8 cellular contexts compared by ENCODE assay signal in genomic region chr19:2461751-2462634, GRCh38. TPM values are rescaled to one million over a fixed set of nuclear protein-coding genes. Genes with fewer than 3 reads are reported as not detected.
DNase-seq lines count a peak whose midpoint lies in the region; ATAC-seq and TF ChIP-seq lines count a peak whose summit lies in the region.

No MANE protein-coding gene starts in this region.

- CTCF ChIA-PET in T-cell (lab: Charles Lee), result interaction anchor here in 1 of 2 donors (1.1 kb wide), 1 partner anchor 149 kb away, joined by 3 read pairs; no protein-coding TSS in a partner anchor

- peaks cover 5 to 15% (median 11%) of the 10 kb centered on the region in 3 donors for H3K4me1 Mint-ChIP-seq in T-cell

- H3K4me3 ChIP-seq in kidney epithelial cell (ENCODE audit: low read depth, low read length) (peak overlapping the region; percentile 64), SJCRH30 (no peak overlapping the region)

- no peaks in the 10 kb centered on the region for H3K27me3 Mint-ChIP-seq in T-cell

- no peaks in the 10 kb centered on the region for H3K9me3 ChIP-seq in SJCRH30 (replicated peaks)

- H3K27ac Mint-ChIP-seq in T-cell, result no peak overlapping the region

- no peaks in the 10 kb centered on the region for H3K9me3 Mint-ChIP-seq in T-cell

- peak; percentile 30 for TF ChIP-seq CTCF in kidney epithelial cell (IDR thresholded peaks at IDR 0.05; ENCODE audit: insufficient read depth, low read length, poor library complexity, severe bottlenecking)

- peak overlapping the region; percentile 67 to 79 (median 73) for H3K4me3 Mint-ChIP-seq in T-cell

- ATAC-seq in HG02642 (IDR thresholded peaks at IDR 0.05; ENCODE audit: poor library complexity, unreplicated experiment), result peak; percentile 66
- ATAC-seq in T-cell (replicated peaks in 1 of 4), result peak; percentile 68 to 84 (median 78)
- no peak for ATAC-seq in HG03139 (IDR thresholded peaks at IDR 0.05; ENCODE audit: unreplicated experiment)

- in situ Hi-C loops in T47D (cut with HindIII; ENCODE audit: low pct_unique_long_range_greater_than_20kb, low sequenced_read_pairs), result no loop called here

- POLR2A ChIA-PET in T-cell (lab: Charles Lee), result interaction anchor here in 1 of 2 donors (0.6 kb wide), 1 partner anchor 137 kb away, joined by 3 read pairs; no protein-coding TSS in a partner anchor

- no peaks in the 10 kb centered on the region; the same call in 1 of the 2 replicates for H3K4me1 ChIP-seq in SJCRH30

- DNase-seq in DMS114 treated with DMSO at 0.1 percent for 48 hours (lab: John Stamatoyannopoulos, UW; ENCODE audit: unreplicated experiment), result peak; percentile 57
- peak in 23 of 34 experiments; percentile 12 to 55 (median 26) for DNase-seq in T-cell
- peak; percentile 59 to 89 for DNase-seq in T47D (ENCODE audit: low read depth in 1 of 2, low spot score in 1 of 2)
- no peak for DNase-seq in kidney epithelial cell (ENCODE audit: low read depth)
- DNase-seq in stimulated activated CD4-positive, alpha-beta T cell treated with anti-CD3 and anti-CD28 coated beads, Interleukin-2, amount 100 ng/mL, for 48 hours, result peak; percentile 69 to 75
- DNase-seq in SJCRH30, result no peak

- no peaks in the 10 kb centered on the region for H3K27me3 ChIP-seq in kidney epithelial cell (ENCODE audit: control insufficient read depth, insufficient read depth, low read length)
- no peaks in the 10 kb centered on the region for H3K27me3 ChIP-seq in SJCRH30

- no peaks in the 10 kb centered on the region for H3K36me3 ChIP-seq in kidney epithelial cell (ENCODE audit: control insufficient read depth, insufficient read depth, low read length)
- no peaks in the 10 kb centered on the region for H3K36me3 ChIP-seq in SJCRH30

- H3K36me3 Mint-ChIP-seq in T-cell, result no peaks in the 10 kb centered on the region

- no peak overlapping the region for H3K27ac ChIP-seq in SJCRH30

RNA-seq across cellular contexts. Expression of gene LMNB2, which starts 5.2 kb away (rescaled TPM):
- total RNA-seq in T-cell, result 10 to 100 TPM; 15.7 to 26.7 (median 24.7) TPM
- total RNA-seq in kidney epithelial cell, result 72.9 and 73.4 TPM in 2 replicates
- total RNA-seq in SJCRH30 (2014; rRNA removed; shearing (Covaris generic)), result 152 and 160 TPM in 2 replicates

RNA-seq across cellular contexts. Expression of gene GADD45B, which starts 13.9 kb away (rescaled TPM):
- total RNA-seq in T-cell (100 to 1,000 TPM in 3 of 5 donors, 10 to 100 TPM in 2; 76.5 to 174 (median 102) TPM), kidney epithelial cell (99.6 and 106 TPM in 2 replicates)
- total RNA-seq in SJCRH30 (2014; rRNA removed; shearing (Covaris generic)), result 2.6 and 2.8 TPM in 2 replicates

RNA-seq across cellular contexts. Expression of gene TIMM13, which starts 34.6 kb away (rescaled TPM):
- 10 to 100 TPM; 22.4 to 50.9 (median 33.7) TPM for total RNA-seq in T-cell
- total RNA-seq in kidney epithelial cell, result 70.1 and 73.9 TPM in 2 replicates
- 35.7 and 49.3 TPM in 2 replicates for total RNA-seq in SJCRH30 (2014; rRNA removed; shearing (Covaris generic))

Comparison
In these comparisons a context has a peak if more than half of its experiments do, and no peak if none do; other contexts are left out.
1. DNase-seq: peak in DMS114 treated with DMSO at 0.1 percent for 48 hours (single experiment), T-cell (23 of 34), T47D (2 of 2) and stimulated activated CD4-positive, alpha-beta T cell treated with anti-CD3 and anti-CD28 coated beads, Interleukin-2, amount 100 ng/mL, for 48 hours (2 of 2); none in kidney epithelial cell (single experiment) and SJCRH30 (0 of 2).
2. RNA of gene GADD45B, which starts 13.9 kb away (total RNA-seq): 76.5 to 174 TPM in T-cell and 99.6 to 106 TPM in kidney epithelial cell; 2.6 to 2.8 TPM in SJCRH30; every median in the first group is over 10 times any median in the second.